ENCODE assay signal across 8 cellular contexts in the genomic region with DNA sequence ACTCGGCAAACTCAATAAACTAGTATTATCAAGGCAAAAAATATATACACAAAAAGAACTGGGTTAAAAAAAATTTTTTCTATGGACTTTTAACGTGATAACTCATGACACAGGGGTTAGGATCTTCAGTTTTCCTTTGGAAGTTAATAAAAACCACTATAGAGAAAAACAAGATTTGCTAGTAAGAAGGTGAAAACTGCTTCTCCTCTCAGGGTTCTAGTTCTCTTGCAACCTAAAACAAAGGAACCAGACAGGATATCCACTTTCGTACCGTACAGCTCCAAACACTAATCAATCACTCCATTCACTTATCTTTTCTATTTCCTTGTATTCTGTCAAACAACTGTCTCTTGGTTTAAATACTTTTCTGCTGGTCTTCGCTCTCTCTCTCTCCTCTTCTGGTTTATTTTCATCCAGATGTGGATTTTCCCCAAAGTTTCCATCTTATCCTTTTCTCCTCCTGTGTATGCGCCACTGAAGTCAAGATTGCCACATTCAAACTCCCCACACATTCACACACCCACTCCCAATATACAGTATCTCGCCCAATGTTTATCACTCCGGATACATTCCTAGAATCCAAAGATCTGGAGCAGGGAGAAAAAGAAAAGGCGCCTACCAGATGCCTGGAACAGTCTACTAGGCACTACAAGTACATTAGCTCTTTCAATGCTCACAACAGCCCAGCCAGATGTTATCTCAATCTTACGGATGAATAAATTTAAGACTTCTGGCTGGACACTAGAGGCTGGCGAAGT. TPM values are rescaled to one million over a fixed set of nuclear protein-coding genes. Genes with fewer than 3 reads are reported as not detected.
DNase-seq lines count a peak whose midpoint lies in the region; ATAC-seq, FAIRE-seq and TF ChIP-seq lines count a peak whose summit lies in the region.

No MANE protein-coding gene starts in this region.

- H3K79me1 ChIP-seq in mesendoderm (ENCODE audit: low read length) = peaks cover 7% of the 10 kb centered on the region

- H3K4me1 ChIP-seq in HUES48 (ENCODE audit: control insufficient read depth, insufficient read depth, low read length) (no peaks in the 10 kb centered on the region; the same call in 1 of the 2 replicates), mesendoderm (ENCODE audit: control insufficient read depth, low read depth, low read length) (no peaks in the 10 kb centered on the region)

- H3K4ac ChIP-seq in mesendoderm (ENCODE audit: low read depth, low read length) = no peak overlapping the region

- peak overlapping the region; percentile 92 for H3K56ac ChIP-seq in mesendoderm (ENCODE audit: low read length)

- H4K8ac ChIP-seq in mesendoderm (ENCODE audit: low read depth, low read length) = peak overlapping the region; percentile 65

- H2BK120ac ChIP-seq in mesendoderm (ENCODE audit: low read depth, low read length) = no peak overlapping the region

- ATAC-seq in GM18907 (IDR thresholded peaks at IDR 0.05; ENCODE audit: unreplicated experiment) = peak; percentile 9
- ATAC-seq in HG02885 (IDR thresholded peaks at IDR 0.05; ENCODE audit: poor library complexity, unreplicated experiment) = no peak

- H3K27me3 ChIP-seq in HUES48 (ENCODE audit: control insufficient read depth, insufficient read depth, low read length) (no peaks in the 10 kb centered on the region), bronchial epithelial cell (ENCODE audit: control insufficient read depth, insufficient read depth, low read length) (no peaks in the 10 kb centered on the region), mesendoderm (ENCODE audit: insufficient read depth, low read length, poor library complexity) (no peaks in the 10 kb centered on the region)

- FAIRE-seq in bronchial epithelial cell (lab: Jason Lieb, UNC) = no peak

- no peaks in the 10 kb centered on the region for H3K9me3 ChIP-seq in HUES48 (ENCODE audit: control insufficient read depth, insufficient read depth, low read length)

- H3K4me2 ChIP-seq in mesendoderm (ENCODE audit: low read length) = peak overlapping the region; percentile 53

- WGBS in mesendoderm (ENCODE audit: extremely low coverage, insufficient coverage, low lambda C conversion rate) = no CpG with 5 or more reads among the region's 11 CpGs

- TF ChIP-seq CTCF in bronchial epithelial cell (IDR thresholded peaks at IDR 0.05; ENCODE audit: insufficient read depth, low read length, severe bottlenecking) = no peak

- H2AK5ac ChIP-seq in mesendoderm (ENCODE audit: low read length) = peak overlapping the region; percentile 37

- peak overlapping the region; percentile 46 for H3K18ac ChIP-seq in mesendoderm (ENCODE audit: low read length)

- no peak overlapping the region for H3K23ac ChIP-seq in mesendoderm (ENCODE audit: low read length)

- H3K27ac ChIP-seq in HUES48 (ENCODE audit: low read depth, low read length) (peak overlapping the region; percentile 99), mesendoderm (ENCODE audit: low read depth, low read length) (no peak overlapping the region)

- peaks cover 39% of the 10 kb centered on the region for H3K79me2 ChIP-seq in mesendoderm (ENCODE audit: control insufficient read depth, insufficient read depth, low read length)

- peak; percentile 6 for DNase-seq in bronchial epithelial cell (ENCODE audit: low read depth)
- no peak for DNase-seq in mesendoderm
- no peak for DNase-seq in putamen (ENCODE audit: low spot score)
- no peak for DNase-seq in NCI-H2029 treated with DMSO at 0.1 percent for 48 hours (lab: John Stamatoyannopoulos, UW)
- DNase-seq in NCI-H1436 (lab: John Stamatoyannopoulos, UW) = no peak

- no peak overlapping the region for H4K5ac ChIP-seq in mesendoderm (ENCODE audit: low read length)

- H3K36me3 ChIP-seq in HUES48 (ENCODE audit: control insufficient read depth, insufficient read depth, low read length) (peaks cover 20% of the 10 kb centered on the region), bronchial epithelial cell (ENCODE audit: control insufficient read depth, insufficient read depth, low read length) (peaks cover 1% of the 10 kb centered on the region), mesendoderm (ENCODE audit: control insufficient read depth, insufficient read depth, low read length) (no peaks in the 10 kb centered on the region)

- H2BK15ac ChIP-seq in mesendoderm (replicated peaks; ENCODE audit: low read depth) = no peak overlapping the region

- H3K9ac ChIP-seq in HUES48 (ENCODE audit: low read depth, low read length) = peak overlapping the region; percentile 91
- H3K9ac ChIP-seq in mesendoderm (ENCODE audit: low read length) = peak overlapping the region; percentile 92

- H3K4me3 ChIP-seq in HUES48 (ENCODE audit: low read depth, low read length) (peak overlapping the region; percentile 84), bronchial epithelial cell (ENCODE audit: low read depth, low read length) (peak overlapping the region; percentile 71), mesendoderm (ENCODE audit: low read length) (peak overlapping the region; percentile 91)

- no peak overlapping the region for H2BK5ac ChIP-seq in mesendoderm (ENCODE audit: low read length)

RNA-seq across cellular contexts. Expression of gene PRPF38B, which starts 0.8 kb away (rescaled TPM):
- 11.3 and 14.3 TPM in 2 replicates for total RNA-seq in bronchial epithelial cell
- polyA plus RNA-seq in mesendoderm (2013, experiment 1 of 2) = 52.6 TPM
- 55.4 TPM for polyA plus RNA-seq in mesendoderm (2013, experiment 2 of 2)

RNA-seq across cellular contexts. Expression of gene FNDC7, which starts 21.4 kb away (rescaled TPM):
- under 0.01 and 0.13 TPM in 2 replicates for total RNA-seq in bronchial epithelial cell
- 0.08 TPM for polyA plus RNA-seq in mesendoderm (2013, experiment 1 of 2)
- 0.06 TPM for polyA plus RNA-seq in mesendoderm (2013, experiment 2 of 2)

RNA-seq across cellular contexts. Expression of gene HENMT1, which starts 30.4 kb away (rescaled TPM):
- 1.1 and 1.5 TPM in 2 replicates for total RNA-seq in bronchial epithelial cell
- 7.0 TPM for polyA plus RNA-seq in mesendoderm (2013, experiment 1 of 2)
- 6.8 TPM for polyA plus RNA-seq in mesendoderm (2013, experiment 2 of 2)

RNA-seq across cellular contexts. Expression of gene STXBP3, which starts 55.2 kb away (rescaled TPM):
- total RNA-seq in bronchial epithelial cell = 30.0 and 38.1 TPM in 2 replicates
- 20.5 TPM for polyA plus RNA-seq in mesendoderm (2013, experiment 1 of 2)
- 19.9 TPM for polyA plus RNA-seq in mesendoderm (2013, experiment 2 of 2)
